Comparison of ENCODE assay signal across 19 cellular contexts in genomic region chr14:71800878-71801277, GRCh38.
DNase-seq lines count a peak whose midpoint lies in the region; ATAC-seq and TF ChIP-seq lines count a peak whose summit lies in the region.
"Had no signal": no experiment of that assay in that cellular context is flagged by ENCODE, and none has a peak within 500 bp of the region (broad histone marks: within the 10 kb centered on the region; RNA-seq: fewer than 3 reads in every experiment).

No MANE protein-coding gene starts in this region.

- H3K27me3 ChIP-seq in BLaER1 (no peaks in the 10 kb centered on the region), DND-41 (ENCODE audit: insufficient read depth, low read length, poor library complexity) (no peaks in the 10 kb centered on the region), endodermal cell (ENCODE audit: control insufficient read depth, insufficient read depth, low read length, poor library complexity, severe bottlenecking) (no peaks in the 10 kb centered on the region)

- 88 to 97% methylated on average over 4 of the region's 4 CpGs for WGBS in endodermal cell (ENCODE audit: insufficient coverage in 1 of 2, insufficient read length in 1 of 2), 2 experiments

- no TSS peak for BruUV-seq in OCI-LY7 (replicated peaks; lab: Mats Ljungman, UMichigan)

- H3K4me2 ChIP-seq in BLaER1 (peak overlapping the region; percentile 61), DND-41 (ENCODE audit: insufficient read depth, low read length) (no peak overlapping the region), OCI-LY7 (ENCODE audit: low read length) (peak overlapping the region; percentile 37)
- H3K4me2 ChIP-seq: A549 had no signal

- peak; percentile 50 for DNase-seq in DND-41
- peak; percentile 70 for DNase-seq in OCI-LY7 (ENCODE audit: low spot score)
- DNase-seq in stimulated activated CD4-positive, alpha-beta T cell treated with anti-CD3 and anti-CD28 coated beads, Interleukin-1b, Interleukin-23, amount 100 ng/mL, for 48 hours = no peak
- DNase-seq in iPS-NIHi7 (ENCODE audit: extremely low spot score) = no peak
- no peak for DNase-seq in endodermal cell
- DNase-seq: AML-193; Caco-2; Calu3; CD4-positive, alpha-beta T cell; CD8-positive, alpha-beta T cell; DMS79 treated with DMSO at 0.1 percent for 48 hours; EL; GDM1 had no signal

- H3K27ac ChIP-seq in BLaER1 = 0 out of 2 replicates have a peak overlapping the region, but pooled peaks have one; percentile 3
- H3K27ac ChIP-seq in DND-41 (ENCODE audit: low read length) = no peak overlapping the region
- peak overlapping the region; percentile 45 for H3K27ac ChIP-seq in OCI-LY7 (ENCODE audit: low read depth, low read length, poor library complexity, severe bottlenecking)
- H3K27ac ChIP-seq in endodermal cell (ENCODE audit: low read depth, low read length) = no peak overlapping the region
- H3K27ac ChIP-seq: 22Rv1, A549, C4-2B had no signal

- TF ChIP-seq CTCF in DND-41 (IDR thresholded peaks at IDR 0.05; ENCODE audit: borderline replicate concordance, extremely low read depth, low read length, poor library complexity, severe bottlenecking) (no peak), OCI-LY7 (conservative IDR thresholded peaks at IDR 0.05; ENCODE audit: low read length) (no peak), endodermal cell (conservative IDR thresholded peaks at IDR 0.05) (no peak)

- POLR2A ChIA-PET in OCI-LY7 (lab: Charles Lee) = no interaction called here

- H3K79me2 ChIP-seq in DND-41 (ENCODE audit: insufficient read depth, low read length) (no peaks in the 10 kb centered on the region), OCI-LY7 (ENCODE audit: insufficient read depth, low read depth, low read length) (no peaks in the 10 kb centered on the region)

- peaks cover 2% of the 10 kb centered on the region for H3K27me3 Mint-ChIP-seq in endodermal cell (ENCODE audit: insufficient read depth)

- intact Hi-C loops in OCI-LY7 (cut with micrococcal nuclease; ENCODE audit: unreplicated experiment) = no loop called here

- H4K20me1 ChIP-seq in BLaER1 (no peaks in the 10 kb centered on the region), DND-41 (ENCODE audit: insufficient read depth, low read length) (no peaks in the 10 kb centered on the region), OCI-LY7 (ENCODE audit: insufficient read depth, low read length) (no peaks in the 10 kb centered on the region)

- H3K36me3 ChIP-seq in BLaER1 (no peaks in the 10 kb centered on the region), DND-41 (ENCODE audit: insufficient read depth, low read length) (no peaks in the 10 kb centered on the region), OCI-LY7 (ENCODE audit: insufficient read depth, low read length) (no peaks in the 10 kb centered on the region), endodermal cell (ENCODE audit: control insufficient read depth, insufficient read depth, low read length) (no peaks in the 10 kb centered on the region)

- CTCF ChIA-PET in OCI-LY7 (lab: Charles Lee; ENCODE audit: unreplicated experiment) = no interaction called here

- H3K4me1 ChIP-seq in BLaER1 (peaks cover 12% of the 10 kb centered on the region), DND-41 (ENCODE audit: insufficient read depth, low read length) (peaks cover 8% of the 10 kb centered on the region), OCI-LY7 (ENCODE audit: insufficient read depth, low read length, poor library complexity, severe bottlenecking) (peaks cover 54% of the 10 kb centered on the region), endodermal cell (ENCODE audit: control insufficient read depth, insufficient read depth, low read length) (no peaks in the 10 kb centered on the region)

- ATAC-seq in DND-41 (ENCODE audit: insufficient read depth, low read depth) = peak; percentile 52; the same call in 2 of the 3 replicates
- ATAC-seq: A549; CD8-positive, alpha-beta T cell; GM12878 had no signal

- no peaks in the 10 kb centered on the region for H3K9me3 Mint-ChIP-seq in endodermal cell
- H3K9me3 Mint-ChIP-seq: CD4-positive, alpha-beta T cell; CD8-positive, alpha-beta T cell had no signal

- no peak overlapping the region for H3K4me3 Mint-ChIP-seq in endodermal cell
- H3K4me3 Mint-ChIP-seq: B cell; CD4-positive, alpha-beta T cell; CD8-positive, alpha-beta T cell had no signal

- H3K4me3 ChIP-seq in BLaER1 = no peak overlapping the region
- H3K4me3 ChIP-seq in DND-41 (ENCODE audit: low read depth in 1 of 2, low read length in 2 of 2) = no peak overlapping the region
- H3K4me3 ChIP-seq in OCI-LY7 (ENCODE audit: low read depth, low read length, poor library complexity, severe bottlenecking) = no peak overlapping the region
- H3K4me3 ChIP-seq in endodermal cell (ENCODE audit: low read length) = no peak overlapping the region
- H3K4me3 ChIP-seq: A549, GM12878 had no signal

- no peaks in the 10 kb centered on the region for H3K9me2 ChIP-seq in OCI-LY7 (ENCODE audit: insufficient read depth, low read length)

- H3K9me3 ChIP-seq in BLaER1 (no peaks in the 10 kb centered on the region), DND-41 (ENCODE audit: insufficient read depth, low read length, severe bottlenecking) (no peaks in the 10 kb centered on the region), OCI-LY7 (ENCODE audit: low read length) (no peaks in the 10 kb centered on the region), endodermal cell (ENCODE audit: control insufficient read depth, low read length) (no peaks in the 10 kb centered on the region)
- H3K9me3 ChIP-seq: A549, Caco-2 had no signal

- no peak overlapping the region for H3K27ac Mint-ChIP-seq in endodermal cell
- H3K27ac Mint-ChIP-seq: B cell; CD4-positive, alpha-beta T cell; CD8-positive, alpha-beta T cell had no signal

- no peaks in the 10 kb centered on the region for H3K36me3 Mint-ChIP-seq in endodermal cell (ENCODE audit: low read depth)
- H3K36me3 Mint-ChIP-seq: CD8-positive, alpha-beta T cell had no signal

- no peak overlapping the region for H3K9ac ChIP-seq in BLaER1
- no peak overlapping the region for H3K9ac ChIP-seq in DND-41 (ENCODE audit: low read depth, low read length)
- no peak overlapping the region for H3K9ac ChIP-seq in endodermal cell (ENCODE audit: extremely low read depth, low read length, poor library complexity, severe bottlenecking)

- peaks cover 27% of the 10 kb centered on the region for H3K4me1 Mint-ChIP-seq in endodermal cell
- H3K4me1 Mint-ChIP-seq: B cell had no signal

- no peak overlapping the region for H2AFZ ChIP-seq in DND-41 (ENCODE audit: low read depth, low read length)
- H2AFZ ChIP-seq in OCI-LY7 (ENCODE audit: low read length) = peak overlapping the region; percentile 68; the same call in 1 of the 2 replicates

Comparison
In these comparisons a context has a peak if more than half of its experiments do, and no peak if none do; other contexts are left out.
1. H3K27ac ChIP-seq: peak in BLaER1 (single experiment) and OCI-LY7 (single experiment); none in DND-41 (single experiment) and endodermal cell (single experiment).
2. DNase-seq: peak in DND-41 (single experiment) and OCI-LY7 (single experiment); none in stimulated activated CD4-positive, alpha-beta T cell treated with anti-CD3 and anti-CD28 coated beads, Interleukin-1b, Interleukin-23, amount 100 ng/mL, for 48 hours (single experiment), iPS-NIHi7 (single experiment) and endodermal cell (single experiment).